ENCODE assay signal across 1 cellular context in the genomic region with DNA sequence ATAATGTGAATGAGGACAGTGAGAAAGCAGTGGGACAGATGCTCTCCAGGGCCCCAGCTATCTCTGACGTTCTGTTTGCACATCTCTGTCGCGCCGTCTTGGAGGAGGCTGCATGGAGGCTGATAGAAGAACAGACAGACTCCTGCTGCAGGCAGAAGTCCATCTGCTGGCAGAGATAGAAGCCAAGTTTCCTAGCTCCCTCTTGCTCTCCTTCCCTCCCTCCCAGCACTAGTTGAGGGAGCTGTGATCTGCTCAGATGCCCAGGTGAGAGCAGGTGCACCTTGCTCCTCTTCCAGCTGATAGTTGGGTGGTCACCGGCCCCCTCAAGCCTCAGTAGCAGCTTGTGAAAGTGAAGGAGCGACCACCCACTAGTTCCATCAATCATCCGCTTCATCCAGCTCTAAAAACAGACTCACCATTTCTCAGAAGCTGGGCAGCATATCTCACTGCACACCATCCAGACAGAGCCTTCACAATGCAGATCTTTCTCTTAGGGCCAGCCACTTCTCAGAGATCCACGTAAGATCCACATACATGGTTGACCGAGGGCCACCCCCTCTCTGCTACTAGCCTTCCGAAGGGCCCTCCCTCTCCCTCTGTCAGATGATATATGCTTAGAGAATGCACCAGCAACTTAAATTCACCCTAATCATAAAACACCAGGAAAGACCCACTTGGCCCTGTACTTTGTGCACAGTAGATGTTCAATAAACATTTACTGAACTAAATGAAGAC.
TF ChIP-seq lines count a peak whose summit lies in the region.

No MANE protein-coding gene starts in this region.

TF ChIP-seq in K562, 482 proteins besides CTCF, POLR2A, EP300 and RAD21 (continued from another document and continues in another):
- TF ChIP-seq, protein P1, sequence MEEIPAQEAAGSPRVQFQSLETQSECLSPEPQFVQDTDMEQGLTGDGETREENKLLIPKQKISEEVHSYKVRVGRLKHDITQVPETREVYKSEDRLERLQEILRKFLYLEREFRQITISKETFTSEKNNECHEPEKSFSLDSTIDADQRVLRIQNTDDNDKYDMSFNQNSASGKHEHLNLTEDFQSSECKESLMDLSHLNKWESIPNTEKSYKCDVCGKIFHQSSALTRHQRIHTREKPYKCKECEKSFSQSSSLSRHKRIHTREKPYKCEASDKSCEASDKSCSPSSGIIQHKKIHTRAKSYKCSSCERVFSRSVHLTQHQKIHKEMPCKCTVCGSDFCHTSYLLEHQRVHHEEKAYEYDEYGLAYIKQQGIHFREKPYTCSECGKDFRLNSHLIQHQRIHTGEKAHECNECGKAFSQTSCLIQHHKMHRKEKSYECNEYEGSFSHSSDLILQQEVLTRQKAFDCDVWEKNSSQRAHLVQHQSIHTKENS (CRISPR knock-in tag; IDR thresholded peaks at IDR 0.05) = no peak
- TF ChIP-seq ZNF431 (CRISPR knock-in tag; IDR thresholded peaks at IDR 0.05) (no peak), MTA1 (IDR thresholded peaks at IDR 0.05; ENCODE audit: borderline replicate concordance) (peak; percentile 73; the same call in 1 of the 2 replicates), SAP30 (IDR thresholded peaks at IDR 0.05; ENCODE audit: borderline replicate concordance, insufficient read depth, low read depth, low read length, poor library complexity, severe bottlenecking) (no peak), ZNF41 (CRISPR knock-in tag; conservative IDR thresholded peaks at IDR 0.05) (no peak; the same call in 1 of the 2 replicates), RFX5 (IDR thresholded peaks at IDR 0.05; ENCODE audit: low read depth, low read length) (no peak), ZNF3 (CRISPR knock-in tag; IDR thresholded peaks at IDR 0.05) (no peak), ZNF785 (CRISPR knock-in tag; IDR thresholded peaks at IDR 0.05) (no peak), BRD9 (IDR thresholded peaks at IDR 0.05; ENCODE audit: low read depth, partially characterized antibody) (no peak), ZNF778 (CRISPR knock-in tag; IDR thresholded peaks at IDR 0.05) (no peak), NBN (IDR thresholded peaks at IDR 0.05; ENCODE audit: low read depth) (peak; percentile 88), FOXK1 (CRISPR knock-in tag; IDR thresholded peaks at IDR 0.05; ENCODE audit: borderline replicate concordance) (no peak), HSF4 (CRISPR knock-in tag; IDR thresholded peaks at IDR 0.05; ENCODE audit: borderline replicate concordance) (no peak), CC2D1A (IDR thresholded peaks at IDR 0.05) (peak; percentile 99), FOS (IDR thresholded peaks at IDR 0.05; ENCODE audit: extremely low read depth, insufficient read length) (no peak), ZNF12 (CRISPR knock-in tag; IDR thresholded peaks at IDR 0.05) (no peak), NR3C1 (CRISPR knock-in tag; IDR thresholded peaks at IDR 0.05) (no peak), ZFP30 (CRISPR knock-in tag; IDR thresholded peaks at IDR 0.05; ENCODE audit: borderline replicate concordance) (no peak)
- TF ChIP-seq, protein P2, sequence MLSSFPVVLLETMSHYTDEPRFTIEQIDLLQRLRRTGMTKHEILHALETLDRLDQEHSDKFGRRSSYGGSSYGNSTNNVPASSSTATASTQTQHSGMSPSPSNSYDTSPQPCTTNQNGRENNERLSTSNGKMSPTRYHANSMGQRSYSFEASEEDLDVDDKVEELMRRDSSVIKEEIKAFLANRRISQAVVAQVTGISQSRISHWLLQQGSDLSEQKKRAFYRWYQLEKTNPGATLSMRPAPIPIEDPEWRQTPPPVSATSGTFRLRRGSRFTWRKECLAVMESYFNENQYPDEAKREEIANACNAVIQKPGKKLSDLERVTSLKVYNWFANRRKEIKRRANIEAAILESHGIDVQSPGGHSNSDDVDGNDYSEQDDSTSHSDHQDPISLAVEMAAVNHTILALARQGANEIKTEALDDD (IDR thresholded peaks at IDR 0.05) = no peak
- TF ChIP-seq, protein P3, sequence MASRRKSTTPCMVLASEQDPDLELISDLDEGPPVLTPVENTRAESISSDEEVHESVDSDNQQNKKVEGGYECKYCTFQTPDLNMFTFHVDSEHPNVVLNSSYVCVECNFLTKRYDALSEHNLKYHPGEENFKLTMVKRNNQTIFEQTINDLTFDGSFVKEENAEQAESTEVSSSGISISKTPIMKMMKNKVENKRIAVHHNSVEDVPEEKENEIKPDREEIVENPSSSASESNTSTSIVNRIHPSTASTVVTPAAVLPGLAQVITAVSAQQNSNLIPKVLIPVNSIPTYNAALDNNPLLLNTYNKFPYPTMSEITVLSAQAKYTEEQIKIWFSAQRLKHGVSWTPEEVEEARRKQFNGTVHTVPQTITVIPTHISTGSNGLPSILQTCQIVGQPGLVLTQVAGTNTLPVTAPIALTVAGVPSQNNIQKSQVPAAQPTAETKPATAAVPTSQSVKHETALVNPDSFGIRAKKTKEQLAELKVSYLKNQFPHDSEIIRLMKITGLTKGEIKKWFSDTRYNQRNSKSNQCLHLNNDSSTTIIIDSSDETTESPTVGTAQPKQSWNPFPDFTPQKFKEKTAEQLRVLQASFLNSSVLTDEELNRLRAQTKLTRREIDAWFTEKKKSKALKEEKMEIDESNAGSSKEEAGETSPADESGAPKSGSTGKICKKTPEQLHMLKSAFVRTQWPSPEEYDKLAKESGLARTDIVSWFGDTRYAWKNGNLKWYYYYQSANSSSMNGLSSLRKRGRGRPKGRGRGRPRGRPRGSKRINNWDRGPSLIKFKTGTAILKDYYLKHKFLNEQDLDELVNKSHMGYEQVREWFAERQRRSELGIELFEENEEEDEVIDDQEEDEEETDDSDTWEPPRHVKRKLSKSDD (conservative IDR thresholded peaks at IDR 0.05; ENCODE audit: low read length) = no peak
- TF ChIP-seq, protein P4, sequence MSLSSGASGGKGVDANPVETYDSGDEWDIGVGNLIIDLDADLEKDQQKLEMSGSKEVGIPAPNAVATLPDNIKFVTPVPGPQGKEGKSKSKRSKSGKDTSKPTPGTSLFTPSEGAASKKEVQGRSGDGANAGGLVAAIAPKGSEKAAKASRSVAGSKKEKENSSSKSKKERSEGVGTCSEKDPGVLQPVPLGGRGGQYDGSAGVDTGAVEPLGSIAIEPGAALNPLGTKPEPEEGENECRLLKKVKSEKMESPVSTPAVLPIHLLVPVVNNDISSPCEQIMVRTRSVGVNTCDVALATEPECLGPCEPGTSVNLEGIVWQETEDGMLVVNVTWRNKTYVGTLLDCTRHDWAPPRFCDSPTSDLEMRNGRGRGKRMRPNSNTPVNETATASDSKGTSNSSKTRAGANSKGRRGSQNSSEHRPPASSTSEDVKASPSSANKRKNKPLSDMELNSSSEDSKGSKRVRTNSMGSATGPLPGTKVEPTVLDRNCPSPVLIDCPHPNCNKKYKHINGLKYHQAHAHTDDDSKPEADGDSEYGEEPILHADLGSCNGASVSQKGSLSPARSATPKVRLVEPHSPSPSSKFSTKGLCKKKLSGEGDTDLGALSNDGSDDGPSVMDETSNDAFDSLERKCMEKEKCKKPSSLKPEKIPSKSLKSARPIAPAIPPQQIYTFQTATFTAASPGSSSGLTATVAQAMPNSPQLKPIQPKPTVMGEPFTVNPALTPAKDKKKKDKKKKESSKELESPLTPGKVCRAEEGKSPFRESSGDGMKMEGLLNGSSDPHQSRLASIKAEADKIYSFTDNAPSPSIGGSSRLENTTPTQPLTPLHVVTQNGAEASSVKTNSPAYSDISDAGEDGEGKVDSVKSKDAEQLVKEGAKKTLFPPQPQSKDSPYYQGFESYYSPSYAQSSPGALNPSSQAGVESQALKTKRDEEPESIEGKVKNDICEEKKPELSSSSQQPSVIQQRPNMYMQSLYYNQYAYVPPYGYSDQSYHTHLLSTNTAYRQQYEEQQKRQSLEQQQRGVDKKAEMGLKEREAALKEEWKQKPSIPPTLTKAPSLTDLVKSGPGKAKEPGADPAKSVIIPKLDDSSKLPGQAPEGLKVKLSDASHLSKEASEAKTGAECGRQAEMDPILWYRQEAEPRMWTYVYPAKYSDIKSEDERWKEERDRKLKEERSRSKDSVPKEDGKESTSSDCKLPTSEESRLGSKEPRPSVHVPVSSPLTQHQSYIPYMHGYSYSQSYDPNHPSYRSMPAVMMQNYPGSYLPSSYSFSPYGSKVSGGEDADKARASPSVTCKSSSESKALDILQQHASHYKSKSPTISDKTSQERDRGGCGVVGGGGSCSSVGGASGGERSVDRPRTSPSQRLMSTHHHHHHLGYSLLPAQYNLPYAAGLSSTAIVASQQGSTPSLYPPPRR (CRISPR knock-in tag; IDR thresholded peaks at IDR 0.05; ENCODE audit: borderline replicate concordance) = peak; percentile 87; the same call in 1 of the 2 replicates
- TF ChIP-seq, protein P5, sequence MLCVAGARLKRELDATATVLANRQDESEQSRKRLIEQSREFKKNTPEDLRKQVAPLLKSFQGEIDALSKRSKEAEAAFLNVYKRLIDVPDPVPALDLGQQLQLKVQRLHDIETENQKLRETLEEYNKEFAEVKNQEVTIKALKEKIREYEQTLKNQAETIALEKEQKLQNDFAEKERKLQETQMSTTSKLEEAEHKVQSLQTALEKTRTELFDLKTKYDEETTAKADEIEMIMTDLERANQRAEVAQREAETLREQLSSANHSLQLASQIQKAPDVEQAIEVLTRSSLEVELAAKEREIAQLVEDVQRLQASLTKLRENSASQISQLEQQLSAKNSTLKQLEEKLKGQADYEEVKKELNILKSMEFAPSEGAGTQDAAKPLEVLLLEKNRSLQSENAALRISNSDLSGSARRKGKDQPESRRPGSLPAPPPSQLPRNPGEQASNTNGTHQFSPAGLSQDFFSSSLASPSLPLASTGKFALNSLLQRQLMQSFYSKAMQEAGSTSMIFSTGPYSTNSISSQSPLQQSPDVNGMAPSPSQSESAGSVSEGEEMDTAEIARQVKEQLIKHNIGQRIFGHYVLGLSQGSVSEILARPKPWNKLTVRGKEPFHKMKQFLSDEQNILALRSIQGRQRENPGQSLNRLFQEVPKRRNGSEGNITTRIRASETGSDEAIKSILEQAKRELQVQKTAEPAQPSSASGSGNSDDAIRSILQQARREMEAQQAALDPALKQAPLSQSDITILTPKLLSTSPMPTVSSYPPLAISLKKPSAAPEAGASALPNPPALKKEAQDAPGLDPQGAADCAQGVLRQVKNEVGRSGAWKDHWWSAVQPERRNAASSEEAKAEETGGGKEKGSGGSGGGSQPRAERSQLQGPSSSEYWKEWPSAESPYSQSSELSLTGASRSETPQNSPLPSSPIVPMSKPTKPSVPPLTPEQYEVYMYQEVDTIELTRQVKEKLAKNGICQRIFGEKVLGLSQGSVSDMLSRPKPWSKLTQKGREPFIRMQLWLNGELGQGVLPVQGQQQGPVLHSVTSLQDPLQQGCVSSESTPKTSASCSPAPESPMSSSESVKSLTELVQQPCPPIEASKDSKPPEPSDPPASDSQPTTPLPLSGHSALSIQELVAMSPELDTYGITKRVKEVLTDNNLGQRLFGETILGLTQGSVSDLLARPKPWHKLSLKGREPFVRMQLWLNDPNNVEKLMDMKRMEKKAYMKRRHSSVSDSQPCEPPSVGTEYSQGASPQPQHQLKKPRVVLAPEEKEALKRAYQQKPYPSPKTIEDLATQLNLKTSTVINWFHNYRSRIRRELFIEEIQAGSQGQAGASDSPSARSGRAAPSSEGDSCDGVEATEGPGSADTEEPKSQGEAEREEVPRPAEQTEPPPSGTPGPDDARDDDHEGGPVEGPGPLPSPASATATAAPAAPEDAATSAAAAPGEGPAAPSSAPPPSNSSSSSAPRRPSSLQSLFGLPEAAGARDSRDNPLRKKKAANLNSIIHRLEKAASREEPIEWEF (CRISPR knock-in tag; IDR thresholded peaks at IDR 0.05) = peak; percentile 90
- TF ChIP-seq, protein P6, sequence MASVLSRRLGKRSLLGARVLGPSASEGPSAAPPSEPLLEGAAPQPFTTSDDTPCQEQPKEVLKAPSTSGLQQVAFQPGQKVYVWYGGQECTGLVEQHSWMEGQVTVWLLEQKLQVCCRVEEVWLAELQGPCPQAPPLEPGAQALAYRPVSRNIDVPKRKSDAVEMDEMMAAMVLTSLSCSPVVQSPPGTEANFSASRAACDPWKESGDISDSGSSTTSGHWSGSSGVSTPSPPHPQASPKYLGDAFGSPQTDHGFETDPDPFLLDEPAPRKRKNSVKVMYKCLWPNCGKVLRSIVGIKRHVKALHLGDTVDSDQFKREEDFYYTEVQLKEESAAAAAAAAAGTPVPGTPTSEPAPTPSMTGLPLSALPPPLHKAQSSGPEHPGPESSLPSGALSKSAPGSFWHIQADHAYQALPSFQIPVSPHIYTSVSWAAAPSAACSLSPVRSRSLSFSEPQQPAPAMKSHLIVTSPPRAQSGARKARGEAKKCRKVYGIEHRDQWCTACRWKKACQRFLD (CRISPR knock-in tag; IDR thresholded peaks at IDR 0.05) = peak; percentile 94
- TF ChIP-seq, protein P7, sequence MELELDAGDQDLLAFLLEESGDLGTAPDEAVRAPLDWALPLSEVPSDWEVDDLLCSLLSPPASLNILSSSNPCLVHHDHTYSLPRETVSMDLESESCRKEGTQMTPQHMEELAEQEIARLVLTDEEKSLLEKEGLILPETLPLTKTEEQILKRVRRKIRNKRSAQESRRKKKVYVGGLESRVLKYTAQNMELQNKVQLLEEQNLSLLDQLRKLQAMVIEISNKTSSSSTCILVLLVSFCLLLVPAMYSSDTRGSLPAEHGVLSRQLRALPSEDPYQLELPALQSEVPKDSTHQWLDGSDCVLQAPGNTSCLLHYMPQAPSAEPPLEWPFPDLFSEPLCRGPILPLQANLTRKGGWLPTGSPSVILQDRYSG (tag; conservative IDR thresholded peaks at IDR 0.05; ENCODE audit: low read depth) = peak; percentile 78
- TF ChIP-seq, protein P8, sequence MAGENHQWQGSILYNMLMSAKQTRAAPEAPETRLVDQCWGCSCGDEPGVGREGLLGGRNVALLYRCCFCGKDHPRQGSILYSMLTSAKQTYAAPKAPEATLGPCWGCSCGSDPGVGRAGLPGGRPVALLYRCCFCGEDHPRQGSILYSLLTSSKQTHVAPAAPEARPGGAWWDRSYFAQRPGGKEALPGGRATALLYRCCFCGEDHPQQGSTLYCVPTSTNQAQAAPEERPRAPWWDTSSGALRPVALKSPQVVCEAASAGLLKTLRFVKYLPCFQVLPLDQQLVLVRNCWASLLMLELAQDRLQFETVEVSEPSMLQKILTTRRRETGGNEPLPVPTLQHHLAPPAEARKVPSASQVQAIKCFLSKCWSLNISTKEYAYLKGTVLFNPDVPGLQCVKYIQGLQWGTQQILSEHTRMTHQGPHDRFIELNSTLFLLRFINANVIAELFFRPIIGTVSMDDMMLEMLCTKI (IDR thresholded peaks at IDR 0.05; ENCODE audit: partially characterized antibody) = no peak
- TF ChIP-seq, protein P9, sequence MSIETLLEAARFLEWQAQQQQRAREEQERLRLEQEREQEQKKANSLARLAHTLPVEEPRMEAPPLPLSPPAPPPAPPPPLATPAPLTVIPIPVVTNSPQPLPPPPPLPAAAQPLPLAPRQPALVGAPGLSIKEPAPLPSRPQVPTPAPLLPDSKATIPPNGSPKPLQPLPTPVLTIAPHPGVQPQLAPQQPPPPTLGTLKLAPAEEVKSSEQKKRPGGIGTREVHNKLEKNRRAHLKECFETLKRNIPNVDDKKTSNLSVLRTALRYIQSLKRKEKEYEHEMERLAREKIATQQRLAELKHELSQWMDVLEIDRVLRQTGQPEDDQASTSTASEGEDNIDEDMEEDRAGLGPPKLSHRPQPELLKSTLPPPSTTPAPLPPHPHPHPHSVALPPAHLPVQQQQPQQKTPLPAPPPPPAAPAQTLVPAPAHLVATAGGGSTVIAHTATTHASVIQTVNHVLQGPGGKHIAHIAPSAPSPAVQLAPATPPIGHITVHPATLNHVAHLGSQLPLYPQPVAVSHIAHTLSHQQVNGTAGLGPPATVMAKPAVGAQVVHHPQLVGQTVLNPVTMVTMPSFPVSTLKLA (conservative IDR thresholded peaks at IDR 0.05) = peak in 1 of 2 experiments; percentile 53; a peak in 1 of 4 replicates
- TF ChIP-seq, protein P10, sequence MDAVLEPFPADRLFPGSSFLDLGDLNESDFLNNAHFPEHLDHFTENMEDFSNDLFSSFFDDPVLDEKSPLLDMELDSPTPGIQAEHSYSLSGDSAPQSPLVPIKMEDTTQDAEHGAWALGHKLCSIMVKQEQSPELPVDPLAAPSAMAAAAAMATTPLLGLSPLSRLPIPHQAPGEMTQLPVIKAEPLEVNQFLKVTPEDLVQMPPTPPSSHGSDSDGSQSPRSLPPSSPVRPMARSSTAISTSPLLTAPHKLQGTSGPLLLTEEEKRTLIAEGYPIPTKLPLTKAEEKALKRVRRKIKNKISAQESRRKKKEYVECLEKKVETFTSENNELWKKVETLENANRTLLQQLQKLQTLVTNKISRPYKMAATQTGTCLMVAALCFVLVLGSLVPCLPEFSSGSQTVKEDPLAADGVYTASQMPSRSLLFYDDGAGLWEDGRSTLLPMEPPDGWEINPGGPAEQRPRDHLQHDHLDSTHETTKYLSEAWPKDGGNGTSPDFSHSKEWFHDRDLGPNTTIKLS (IDR thresholded peaks at IDR 0.05; ENCODE audit: borderline replicate concordance, low read depth) = peak; percentile 55; the same call in 1 of the 2 replicates
